In genomic region chr13:48222358-48223015, GRCh38 we compare ENCODE assay signal across 1 cellular context.
TF ChIP-seq lines count a peak whose summit lies in the region.

No MANE protein-coding gene starts in this region.

TF ChIP-seq in GM23338, 12 proteins besides CTCF, POLR2A, EP300 and RAD21:
- no peak for TF ChIP-seq EZH2 (IDR thresholded peaks at IDR 0.05; ENCODE audit: low read depth, unreplicated experiment)
- no peak for TF ChIP-seq ZNF462 (CRISPR knock-in tag; IDR thresholded peaks at IDR 0.05)
- no peak for TF ChIP-seq ZNF331 (CRISPR knock-in tag; IDR thresholded peaks at IDR 0.05; ENCODE audit: low read depth)
- TF ChIP-seq, protein P1, sequence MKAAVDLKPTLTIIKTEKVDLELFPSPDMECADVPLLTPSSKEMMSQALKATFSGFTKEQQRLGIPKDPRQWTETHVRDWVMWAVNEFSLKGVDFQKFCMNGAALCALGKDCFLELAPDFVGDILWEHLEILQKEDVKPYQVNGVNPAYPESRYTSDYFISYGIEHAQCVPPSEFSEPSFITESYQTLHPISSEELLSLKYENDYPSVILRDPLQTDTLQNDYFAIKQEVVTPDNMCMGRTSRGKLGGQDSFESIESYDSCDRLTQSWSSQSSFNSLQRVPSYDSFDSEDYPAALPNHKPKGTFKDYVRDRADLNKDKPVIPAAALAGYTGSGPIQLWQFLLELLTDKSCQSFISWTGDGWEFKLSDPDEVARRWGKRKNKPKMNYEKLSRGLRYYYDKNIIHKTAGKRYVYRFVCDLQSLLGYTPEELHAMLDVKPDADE (IDR thresholded peaks at IDR 0.05), result no peak
- TF ChIP-seq, protein P2, sequence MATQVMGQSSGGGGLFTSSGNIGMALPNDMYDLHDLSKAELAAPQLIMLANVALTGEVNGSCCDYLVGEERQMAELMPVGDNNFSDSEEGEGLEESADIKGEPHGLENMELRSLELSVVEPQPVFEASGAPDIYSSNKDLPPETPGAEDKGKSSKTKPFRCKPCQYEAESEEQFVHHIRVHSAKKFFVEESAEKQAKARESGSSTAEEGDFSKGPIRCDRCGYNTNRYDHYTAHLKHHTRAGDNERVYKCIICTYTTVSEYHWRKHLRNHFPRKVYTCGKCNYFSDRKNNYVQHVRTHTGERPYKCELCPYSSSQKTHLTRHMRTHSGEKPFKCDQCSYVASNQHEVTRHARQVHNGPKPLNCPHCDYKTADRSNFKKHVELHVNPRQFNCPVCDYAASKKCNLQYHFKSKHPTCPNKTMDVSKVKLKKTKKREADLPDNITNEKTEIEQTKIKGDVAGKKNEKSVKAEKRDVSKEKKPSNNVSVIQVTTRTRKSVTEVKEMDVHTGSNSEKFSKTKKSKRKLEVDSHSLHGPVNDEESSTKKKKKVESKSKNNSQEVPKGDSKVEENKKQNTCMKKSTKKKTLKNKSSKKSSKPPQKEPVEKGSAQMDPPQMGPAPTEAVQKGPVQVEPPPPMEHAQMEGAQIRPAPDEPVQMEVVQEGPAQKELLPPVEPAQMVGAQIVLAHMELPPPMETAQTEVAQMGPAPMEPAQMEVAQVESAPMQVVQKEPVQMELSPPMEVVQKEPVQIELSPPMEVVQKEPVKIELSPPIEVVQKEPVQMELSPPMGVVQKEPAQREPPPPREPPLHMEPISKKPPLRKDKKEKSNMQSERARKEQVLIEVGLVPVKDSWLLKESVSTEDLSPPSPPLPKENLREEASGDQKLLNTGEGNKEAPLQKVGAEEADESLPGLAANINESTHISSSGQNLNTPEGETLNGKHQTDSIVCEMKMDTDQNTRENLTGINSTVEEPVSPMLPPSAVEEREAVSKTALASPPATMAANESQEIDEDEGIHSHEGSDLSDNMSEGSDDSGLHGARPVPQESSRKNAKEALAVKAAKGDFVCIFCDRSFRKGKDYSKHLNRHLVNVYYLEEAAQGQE (IDR thresholded peaks at IDR 0.05; ENCODE audit: unreplicated experiment), result no peak
- no peak for TF ChIP-seq STAT1 (IDR thresholded peaks at IDR 0.05; ENCODE audit: unreplicated experiment)
